In the genomic region with DNA sequence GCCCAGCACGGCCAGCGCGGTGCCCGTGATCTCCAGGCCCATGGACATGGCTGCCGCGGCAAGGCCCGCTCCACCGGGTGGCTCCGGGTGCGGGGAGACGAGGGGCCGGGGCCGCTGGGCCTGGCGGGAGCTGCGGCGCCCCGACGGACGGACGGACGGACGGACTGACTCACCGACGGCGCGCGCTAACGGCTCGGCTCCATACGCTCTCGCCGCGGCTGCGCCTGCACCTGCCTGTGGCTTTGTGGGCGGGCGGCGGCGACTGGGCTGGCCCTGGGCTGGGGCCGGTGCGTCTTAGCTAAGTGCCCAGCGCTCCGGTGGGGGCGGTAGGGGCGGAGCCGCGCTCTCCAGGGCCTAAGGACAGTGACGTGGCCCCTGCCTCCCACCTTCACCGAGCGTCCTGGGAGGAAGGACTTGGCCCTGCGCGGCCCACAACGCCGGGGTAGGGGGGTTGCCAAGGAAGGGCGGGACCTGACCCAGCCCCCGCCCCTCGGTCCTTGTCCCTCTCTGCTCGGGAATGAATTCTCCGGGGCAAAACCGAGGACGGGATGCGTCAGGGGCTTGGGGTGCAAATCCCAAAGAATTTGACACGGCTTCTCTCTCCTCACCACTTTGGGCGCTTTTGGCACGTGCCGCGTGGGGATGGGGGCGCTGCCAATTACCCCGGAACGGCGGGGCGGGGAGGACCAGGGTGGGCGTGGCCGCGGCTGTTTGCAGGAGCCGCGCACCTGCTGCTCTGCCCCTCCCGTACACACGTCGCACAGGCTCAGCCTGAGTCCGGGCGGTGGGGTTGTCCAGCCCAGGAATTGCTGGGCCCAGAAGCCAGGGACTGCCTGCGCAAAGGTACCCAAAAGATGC, we compare ENCODE assay signal across 8 cellular contexts. TPM values are rescaled to one million over a fixed set of nuclear protein-coding genes. Genes with fewer than 3 reads are reported as not detected.
A peak's percentile ranks its signal among the peaks of the same experiment; 100 is the strongest.
DNase-seq lines count a peak whose midpoint lies in the region; ATAC-seq, FAIRE-seq and TF ChIP-seq lines count a peak whose summit lies in the region.

A gene with protein sequence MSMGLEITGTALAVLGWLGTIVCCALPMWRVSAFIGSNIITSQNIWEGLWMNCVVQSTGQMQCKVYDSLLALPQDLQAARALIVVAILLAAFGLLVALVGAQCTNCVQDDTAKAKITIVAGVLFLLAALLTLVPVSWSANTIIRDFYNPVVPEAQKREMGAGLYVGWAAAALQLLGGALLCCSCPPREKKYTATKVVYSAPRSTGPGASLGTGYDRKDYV (minus strand): TSS at position 269 of the 858 bp plus-strand sequence. CDS start 221 bp downstream, at position 48.

- H3K9me3 ChIP-seq in DND-41 (ENCODE audit: insufficient read depth, low read length, severe bottlenecking) (no peaks in the 10 kb centered on the region), iPS DF 6.9 (ENCODE audit: control insufficient read depth, insufficient read depth, low read length) (no peaks in the 10 kb centered on the region), spleen (no peaks in the 10 kb centered on the region)

- H3K9ac ChIP-seq in DND-41 (ENCODE audit: low read depth, low read length), result no peak within 1 kb of the TSS

- H3K36me3 ChIP-seq in DND-41 (ENCODE audit: insufficient read depth, low read length) (no peaks in the 10 kb centered on the region), iPS DF 6.9 (ENCODE audit: control insufficient read depth, insufficient read depth, low read length) (no peaks in the 10 kb centered on the region; the same call in 1 of the 2 replicates), spleen (no peaks in the 10 kb centered on the region)

- FAIRE-seq in frontal cortex (lab: Jason Lieb, UNC), result no peak

- ATAC-seq in DND-41 (ENCODE audit: insufficient read depth, low read depth) (no peak), GM21576 (IDR thresholded peaks at IDR 0.05; ENCODE audit: unreplicated experiment) (no peak), HG02970 (IDR thresholded peaks at IDR 0.05; ENCODE audit: low FRiP score, unreplicated experiment) (no peak)

- H3K4me2 ChIP-seq in DND-41 (ENCODE audit: insufficient read depth, low read length), result no peak within 1 kb of the TSS

- H2AFZ ChIP-seq in DND-41 (ENCODE audit: low read depth, low read length), result 0 out of 2 replicates have a peak within 1 kb of the TSS, but pooled peaks have one; percentile 16

- no peaks in the 10 kb centered on the region for H3K79me2 ChIP-seq in DND-41 (ENCODE audit: insufficient read depth, low read length)

- H3K27ac ChIP-seq in DND-41 (ENCODE audit: low read length) (no peak within 1 kb of the TSS), iPS DF 6.9 (ENCODE audit: low read length) (no peak within 1 kb of the TSS), spleen (no peak within 1 kb of the TSS)

- DNase-seq in DND-41 (no peak), NCI-H1930 (lab: John Stamatoyannopoulos, UW) (peak; percentile 96 to 97), activated T-cell treated with anti-CD3 and anti-CD28 coated beads for 4 hours (peak; percentile 9), iPS DF 6.9 (ENCODE audit: low read depth, low spot score) (peak; percentile 72), spleen (no peak), frontal cortex (ENCODE audit: low spot score in 2 of 2) (no peak)

- intact Hi-C loops in spleen (cut with DNase I; ENCODE audit: low total_unique reads), result no loop called here

- TF ChIP-seq CTCF in DND-41 (IDR thresholded peaks at IDR 0.05; ENCODE audit: borderline replicate concordance, extremely low read depth, low read length, poor library complexity, severe bottlenecking) (no peak), spleen (IDR thresholded peaks at IDR 0.05 in 8 of 11, conservative IDR thresholded peaks at IDR 0.05 in 3 of 11) (no peak)

- no CpG with 5 or more reads among the region's 82 CpGs for WGBS in iPS DF 6.9 (ENCODE audit: insufficient coverage, insufficient read length)
- WGBS in spleen, 5 donors, result 3 to 5% (median 4%) methylated on average over 31 to 82 of the region's 82 CpGs

- H3K27me3 ChIP-seq in DND-41 (ENCODE audit: insufficient read depth, low read length, poor library complexity) (no peaks in the 10 kb centered on the region), iPS DF 6.9 (ENCODE audit: control insufficient read depth, insufficient read depth, low read length) (no peaks in the 10 kb centered on the region), spleen (replicated peaks in 1 of 7) (peaks cover 3 to 65% (median 33%) of the 10 kb centered on the region in 7 donors)

- no peaks in the 10 kb centered on the region for H3K4me1 ChIP-seq in DND-41 (ENCODE audit: insufficient read depth, low read length)
- H3K4me1 ChIP-seq in iPS DF 6.9 (ENCODE audit: control insufficient read depth, insufficient read depth, low read length), result peaks cover 5% of the 10 kb centered on the region
- peaks cover 0 to 25% (median 18%) of the 10 kb centered on the region in 6 donors for H3K4me1 ChIP-seq in spleen

- no peaks in the 10 kb centered on the region for H4K20me1 ChIP-seq in DND-41 (ENCODE audit: insufficient read depth, low read length)

- no peak for TF ChIP-seq POLR2A in spleen (IDR thresholded peaks at IDR 0.05)

- no peak within 1 kb of the TSS for H3K4me3 ChIP-seq in DND-41 (ENCODE audit: low read depth in 1 of 2, low read length in 2 of 2)
- peak within 1 kb of the TSS; percentile 22; the same call in 1 of the 2 replicates for H3K4me3 ChIP-seq in iPS DF 6.9 (ENCODE audit: low read length)
- H3K4me3 ChIP-seq in spleen, result peak within 1 kb of the TSS in 7 of 8 donors; percentile 9 to 64 (median 24)

RNA-seq across cellular contexts. Expression of the gene that starts here (rescaled TPM):
- total RNA-seq in spleen, result not detected
- under 1 TPM; 0.13 to 0.26 (median 0.26) TPM for polyA plus RNA-seq in spleen
- total RNA-seq in frontal cortex, result not detected

Comparison
In these comparisons a context has a peak if more than half of its experiments do, and no peak if none do; other contexts are left out.
1. DNase-seq: peak in NCI-H1930 (2 of 2), activated T-cell treated with anti-CD3 and anti-CD28 coated beads for 4 hours (single experiment) and iPS DF 6.9 (single experiment); none in DND-41 (single experiment), spleen (single experiment) and frontal cortex (0 of 2).
2. H3K4me3 ChIP-seq: peak in iPS DF 6.9 (single experiment) and spleen (7 of 8); none in DND-41 (0 of 2).